In the genomic region with DNA sequence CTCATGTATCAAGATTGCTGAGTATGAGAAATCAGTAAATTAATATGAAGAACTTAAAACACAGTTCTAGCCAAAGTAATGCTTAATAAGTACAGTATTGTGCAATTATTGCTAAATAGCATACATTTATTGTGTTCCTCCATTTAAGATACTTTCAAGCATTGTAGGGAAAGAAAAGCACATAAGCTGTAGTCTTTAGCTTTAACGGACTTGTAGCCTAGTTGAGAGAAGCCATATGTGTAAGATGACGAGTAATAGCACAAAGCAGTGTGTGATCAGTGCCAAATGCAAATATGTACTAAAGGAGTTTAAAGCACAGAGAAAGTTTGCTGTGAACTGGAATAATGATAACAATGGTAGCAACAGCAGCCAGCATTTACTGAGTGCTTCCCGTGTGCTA, we compare ENCODE assay signal across 2 cellular contexts.
TF ChIP-seq lines count a peak whose summit lies in the region.

No MANE protein-coding gene starts in this region.

TF ChIP-seq in IMR-90, 13 proteins besides CTCF, POLR2A, EP300 and RAD21:
- TF ChIP-seq CEBPB (IDR thresholded peaks at IDR 0.05; ENCODE audit: low read depth, low read length) (peak; percentile 82), CHD1 (IDR thresholded peaks at IDR 0.05; ENCODE audit: low read depth, low read length) (no peak)

TF ChIP-seq in GM12878, 131 proteins besides CTCF, POLR2A, EP300 and RAD21:
- TF ChIP-seq RAD51 (IDR thresholded peaks at IDR 0.05): no peak
- 0 out of 2 replicates have a peak, but pooled peaks have one; percentile 0 for TF ChIP-seq POLR2AphosphoS5 (IDR thresholded peaks at IDR 0.05; ENCODE audit: low read length)
